ENCODE assay signal across 10 cellular contexts in the genomic region with DNA sequence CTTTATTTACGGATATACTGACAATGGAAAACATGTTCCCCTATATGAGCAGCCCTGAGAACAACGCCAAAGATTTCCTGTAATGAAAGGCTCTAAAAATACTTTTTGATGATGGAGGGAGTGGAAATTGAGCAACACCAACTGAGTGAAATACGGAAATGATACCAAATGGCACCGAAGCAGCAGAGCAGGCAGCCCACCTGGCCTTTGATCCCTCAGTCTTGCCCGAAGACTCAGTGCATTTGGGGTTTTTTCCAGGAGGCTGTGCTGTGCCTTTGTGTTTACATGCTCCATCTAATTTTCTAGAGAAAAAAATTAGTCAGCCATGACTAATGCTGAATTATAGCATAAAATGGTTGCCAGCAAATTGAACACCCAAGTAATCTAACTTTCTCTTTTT.
DNase-seq lines count a peak whose midpoint lies in the region; ATAC-seq and TF ChIP-seq lines count a peak whose summit lies in the region.
"Had no signal": no experiment of that assay in that cellular context is flagged by ENCODE, and none has a peak within 500 bp of the region (broad histone marks: within the 10 kb centered on the region; RNA-seq: fewer than 3 reads in every experiment).

No MANE protein-coding gene starts in this region.

- TF ChIP-seq CTCF in heart right ventricle (IDR thresholded peaks at IDR 0.05) (no peak), suprapubic skin (IDR thresholded peaks at IDR 0.05) (no peak)

- H3K9me3 ChIP-seq in heart right ventricle = no peaks in the 10 kb centered on the region
- H3K9me3 ChIP-seq in suprapubic skin = no peaks in the 10 kb centered on the region
- H3K9me3 ChIP-seq: body of pancreas had no signal

- H3K36me3 ChIP-seq in heart right ventricle (no peaks in the 10 kb centered on the region), suprapubic skin (no peaks in the 10 kb centered on the region)

- intact Hi-C loops in heart right ventricle (cut with DNase I) = no loop called here

- peak in 6 of 8 donors; percentile 43 to 59 (median 46) for ATAC-seq in heart right ventricle
- no peak for ATAC-seq in HG03571 (IDR thresholded peaks at IDR 0.05; ENCODE audit: unreplicated experiment)
- ATAC-seq: body of pancreas; CD8-positive, alpha-beta T cell had no signal

- H3K27ac Mint-ChIP-seq in activated naive CD8-positive, alpha-beta T cell = peak overlapping the region; percentile 74
- H3K27ac Mint-ChIP-seq in activated naive CD8-positive, alpha-beta T cell treated with anti-CD3 and anti-CD28 coated beads for 36 hours = no peak overlapping the region
- peak overlapping the region; percentile 89 for H3K27ac Mint-ChIP-seq in T-helper 2 cell treated with Interferon-gamma antibody and Interleukin-4, amounts not matched to agents 5 μg/mL and 100 μg/mL, for 36 hours
- H3K27ac Mint-ChIP-seq: CD8-positive, alpha-beta T cell had no signal

- DNase-seq in activated naive CD8-positive, alpha-beta T cell treated with anti-CD3 and anti-CD28 coated beads for 36 hours = no peak
- DNase-seq in T-helper 2 cell treated with Interferon-gamma antibody and Interleukin-4, amounts not matched to agents 5 μg/mL and 100 μg/mL, for 36 hours (ENCODE audit: low spot score) = peak; percentile 70
- DNase-seq in heart right ventricle (no peak), suprapubic skin (ENCODE audit: low spot score in 2 of 2) (no peak), NCI-H1417 (lab: John Stamatoyannopoulos, UW) (no peak)
- no peak for DNase-seq in central memory CD4-positive, alpha-beta T cell
- DNase-seq: CD8-positive, alpha-beta T cell had no signal

- no peak overlapping the region for H3K4me3 ChIP-seq in heart right ventricle
- H3K4me3 ChIP-seq in suprapubic skin = no peak overlapping the region
- H3K4me3 ChIP-seq: body of pancreas had no signal

- no peaks in the 10 kb centered on the region for H3K36me3 Mint-ChIP-seq in activated naive CD8-positive, alpha-beta T cell
- H3K36me3 Mint-ChIP-seq in activated naive CD8-positive, alpha-beta T cell treated with anti-CD3 and anti-CD28 coated beads for 36 hours = no peaks in the 10 kb centered on the region
- H3K36me3 Mint-ChIP-seq in T-helper 2 cell treated with Interferon-gamma antibody and Interleukin-4, amounts not matched to agents 5 μg/mL and 100 μg/mL, for 36 hours (ENCODE audit: low read depth) = peaks cover 27% of the 10 kb centered on the region
- H3K36me3 Mint-ChIP-seq: CD8-positive, alpha-beta T cell had no signal

- no peak overlapping the region for H3K4me3 Mint-ChIP-seq in activated naive CD8-positive, alpha-beta T cell
- no peak overlapping the region for H3K4me3 Mint-ChIP-seq in activated naive CD8-positive, alpha-beta T cell treated with anti-CD3 and anti-CD28 coated beads for 36 hours
- H3K4me3 Mint-ChIP-seq in T-helper 2 cell treated with Interferon-gamma antibody and Interleukin-4, amounts not matched to agents 5 μg/mL and 100 μg/mL, for 36 hours = peak overlapping the region; percentile 10
- H3K4me3 Mint-ChIP-seq: CD8-positive, alpha-beta T cell had no signal

- H3K9me3 Mint-ChIP-seq in activated naive CD8-positive, alpha-beta T cell (ENCODE audit: low read depth) = no peaks in the 10 kb centered on the region
- peaks cover 1% of the 10 kb centered on the region for H3K9me3 Mint-ChIP-seq in activated naive CD8-positive, alpha-beta T cell treated with anti-CD3 and anti-CD28 coated beads for 36 hours
- peaks cover 18% of the 10 kb centered on the region for H3K9me3 Mint-ChIP-seq in T-helper 2 cell treated with Interferon-gamma antibody and Interleukin-4, amounts not matched to agents 5 μg/mL and 100 μg/mL, for 36 hours
- H3K9me3 Mint-ChIP-seq: CD8-positive, alpha-beta T cell had no signal

- H3K27me3 ChIP-seq in heart right ventricle (peaks cover 0 to 10% (median 0%) of the 10 kb centered on the region in 7 donors), suprapubic skin (no peaks in the 10 kb centered on the region)
- H3K27me3 ChIP-seq: body of pancreas had no signal

- no peak for TF ChIP-seq EP300 in suprapubic skin (IDR thresholded peaks at IDR 0.05)

- TF ChIP-seq POLR2A in suprapubic skin (IDR thresholded peaks at IDR 0.05) = no peak

- 76 to 86% methylated on average over 5 of the region's 5 CpGs for WGBS in heart right ventricle, 2 donors
- 62% methylated on average over 5 of the region's 5 CpGs for WGBS in suprapubic skin

- H3K4me1 ChIP-seq in heart right ventricle = peaks cover 0 to 19% (median 0%) of the 10 kb centered on the region in 9 donors
- H3K4me1 ChIP-seq in suprapubic skin = peaks cover 8% of the 10 kb centered on the region
- H3K4me1 ChIP-seq: body of pancreas had no signal

- H3K4me1 Mint-ChIP-seq in activated naive CD8-positive, alpha-beta T cell (ENCODE audit: low read depth) = peaks cover 19% of the 10 kb centered on the region
- H3K4me1 Mint-ChIP-seq in activated naive CD8-positive, alpha-beta T cell treated with anti-CD3 and anti-CD28 coated beads for 36 hours = peaks cover 9% of the 10 kb centered on the region
- H3K4me1 Mint-ChIP-seq in T-helper 2 cell treated with Interferon-gamma antibody and Interleukin-4, amounts not matched to agents 5 μg/mL and 100 μg/mL, for 36 hours (ENCODE audit: low read depth) = peaks cover 58% of the 10 kb centered on the region

- H3K27me3 Mint-ChIP-seq in activated naive CD8-positive, alpha-beta T cell = no peaks in the 10 kb centered on the region
- peaks cover 10% of the 10 kb centered on the region for H3K27me3 Mint-ChIP-seq in activated naive CD8-positive, alpha-beta T cell treated with anti-CD3 and anti-CD28 coated beads for 36 hours
- H3K27me3 Mint-ChIP-seq in T-helper 2 cell treated with Interferon-gamma antibody and Interleukin-4, amounts not matched to agents 5 μg/mL and 100 μg/mL, for 36 hours (ENCODE audit: low read depth) = no peaks in the 10 kb centered on the region

- H3K27ac ChIP-seq in heart right ventricle = peak overlapping the region in 3 of 10 donors; percentile 26 to 74 (median 28)
- peak overlapping the region; percentile 30 for H3K27ac ChIP-seq in suprapubic skin
